Comparison of ENCODE assay signal across 22 cellular contexts in the genomic region with DNA sequence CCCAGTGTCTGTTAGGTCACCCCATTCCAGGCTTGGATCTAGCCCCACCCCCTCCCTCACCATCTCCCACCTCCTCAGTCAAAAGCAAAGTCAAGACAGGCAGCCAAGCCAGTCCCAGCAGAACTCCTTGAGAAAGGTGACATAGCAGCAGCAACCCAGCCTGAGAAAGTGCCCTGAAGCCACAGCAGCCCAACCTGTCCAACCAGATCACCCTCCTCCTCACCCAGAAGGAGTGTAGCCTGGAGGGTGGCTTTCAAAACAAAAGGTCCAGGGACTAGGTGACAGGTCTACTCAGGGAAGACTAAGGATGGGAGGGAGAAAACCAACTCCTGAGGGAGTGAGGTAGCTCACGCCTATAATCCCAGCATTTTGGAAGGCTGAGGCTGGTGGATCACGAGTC. TPM values are rescaled to one million over a fixed set of nuclear protein-coding genes. Genes with fewer than 3 reads are reported as not detected.
DNase-seq lines count a peak whose midpoint lies in the region; ATAC-seq and TF ChIP-seq lines count a peak whose summit lies in the region.
"Had no signal": no experiment of that assay in that cellular context is flagged by ENCODE, and none has a peak within 500 bp of the region (broad histone marks: within the 10 kb centered on the region; RNA-seq: fewer than 3 reads in every experiment).

No MANE protein-coding gene starts in this region.

- no peak overlapping the region; the same call in 1 of the 2 replicates for H3K27ac ChIP-seq in HCT116 (ENCODE audit: low read depth, low read length)
- no peak overlapping the region for H3K27ac ChIP-seq in transverse colon
- H3K27ac ChIP-seq in SJCRH30, result no peak overlapping the region
- H3K27ac ChIP-seq: brain microvascular endothelial cell, neural progenitor cell, Peyer's patch had no signal

- BruUV-seq in HCT116 (replicated peaks; lab: Mats Ljungman, UMichigan), result no TSS peak

- in situ Hi-C loops in transverse colon (cut with MboI; ENCODE audit: low pct_ligation_motif_present in 1 of 4, low pct_unique_long_range_greater_than_20kb in 1 of 4, low sequenced_read_pairs in 3 of 4), result no loop called here

- TF ChIP-seq POLR2A in HCT116 (IDR thresholded peaks at IDR 0.05; ENCODE audit: borderline replicate concordance, extremely low read depth, insufficient read depth, insufficient read length) (no peak), transverse colon (IDR thresholded peaks at IDR 0.05) (no peak)

- intact Hi-C loops in HCT116 (cut with micrococcal nuclease) (no loop called here), left colon (cut with DNase I, micrococcal nuclease) (no loop called here), transverse colon (cut with DNase I; ENCODE audit: low total_unique reads) (no loop called here)

- H3K27me3 ChIP-seq in HCT116 (ENCODE audit: insufficient read depth, low read length) (no peaks in the 10 kb centered on the region), transverse colon (no peaks in the 10 kb centered on the region), SJCRH30 (no peaks in the 10 kb centered on the region)
- H3K27me3 ChIP-seq: brain microvascular endothelial cell, Peyer's patch had no signal

- no peak for DNase-seq in HCT116 (ENCODE audit: low read depth, low spot score)
- DNase-seq in NCI-H510A treated with DMSO at 0.1 percent for 48 hours (lab: John Stamatoyannopoulos, UW), result peak; percentile 23
- DNase-seq in left colon, result no peak
- DNase-seq in transverse colon, result peak; percentile 32
- no peak for DNase-seq in SJCRH30
- DNase-seq in RPMI8226, result no peak
- DNase-seq: activated naive CD8-positive, alpha-beta T cell treated with anti-CD3 and anti-CD28 coated beads, Interleukin-2, amount 10 ng/mL, durations not matched to agents 7 days and 5 days; brain microvascular endothelial cell; dermis blood vessel endothelial cell; foreskin melanocyte; KG1; kidney glomerular epithelial cell; NCI-H1092 treated with DMSO at 0.1 percent for 48 hours; NCI-H82; Peyer's patch; stimulated activated CD4-positive, alpha-beta T cell treated with anti-CD3 and anti-CD28 coated beads, Interleukin-4, amount 100 ng/mL, for 4 hours; T1000 had no signal

- no peaks in the 10 kb centered on the region for H3K36me3 ChIP-seq in HCT116 (ENCODE audit: control insufficient read depth in 1 of 2, insufficient read depth in 2 of 2, low read length in 2 of 2)
- H3K36me3 ChIP-seq in transverse colon, result no peaks in the 10 kb centered on the region
- no peaks in the 10 kb centered on the region for H3K36me3 ChIP-seq in SJCRH30
- H3K36me3 ChIP-seq: brain microvascular endothelial cell, neural progenitor cell, Peyer's patch had no signal

- H3K4me3 ChIP-seq in HCT116 (replicated peaks in 1 of 2; ENCODE audit: low read depth in 1 of 2, low read length in 2 of 2), result no peak overlapping the region
- no peak overlapping the region for H3K4me3 ChIP-seq in transverse colon
- no peak overlapping the region for H3K4me3 ChIP-seq in SJCRH30
- H3K4me3 ChIP-seq: neural progenitor cell, Peyer's patch had no signal

- H3K4me2 ChIP-seq in HCT116 (ENCODE audit: low read length), result no peak overlapping the region
- H3K4me2 ChIP-seq: neural progenitor cell had no signal

- no peak for TF ChIP-seq EP300 in transverse colon (IDR thresholded peaks at IDR 0.05; ENCODE audit: low read depth)

- no peaks in the 10 kb centered on the region for H4K20me1 ChIP-seq in HCT116 (ENCODE audit: insufficient read depth)

- no peaks in the 10 kb centered on the region for H3K9me2 ChIP-seq in HCT116 (ENCODE audit: insufficient read depth)

- H3K79me2 ChIP-seq in HCT116 (ENCODE audit: insufficient read depth, low read length), result no peaks in the 10 kb centered on the region

- peaks cover 30 to 34% of the 10 kb centered on the region in 2 experiments for H3K4me1 ChIP-seq in HCT116 (ENCODE audit: control insufficient read depth in 1 of 2, insufficient read depth in 2 of 2, low read length in 2 of 2)
- H3K4me1 ChIP-seq in transverse colon, result peaks cover 0 to 22% (median 13%) of the 10 kb centered on the region in 4 donors
- peaks cover 28% of the 10 kb centered on the region for H3K4me1 ChIP-seq in SJCRH30

- RAD21 ChIA-PET in HCT116 (lab: Charles Lee; ENCODE audit: low non-redundant PET in 1 of 2, low total read pairs in 2 of 2, uncharacterized antibody in 2 of 2, unreplicated experiment in 2 of 2), result no interaction called here

- H2AFZ ChIP-seq in HCT116 (ENCODE audit: low read depth, low read length, poor library complexity, severe bottlenecking), result no peak overlapping the region
- H2AFZ ChIP-seq: neural progenitor cell had no signal

- 63 to 88% methylated on average over 2 of the region's 2 CpGs for WGBS in transverse colon (ENCODE audit: low coverage in 1 of 2), 2 donors

- no peak for TF ChIP-seq RAD21 in HCT116 (IDR thresholded peaks at IDR 0.05; ENCODE audit: low read depth)

- TF ChIP-seq CTCF in HCT116 (IDR thresholded peaks at IDR 0.05 in 2 of 3, conservative IDR thresholded peaks at IDR 0.05 in 1 of 3; ENCODE audit: borderline replicate concordance in 1 of 3, insufficient read depth in 1 of 3, low read depth in 2 of 3, low read length in 2 of 3), result no peak
- no peak for TF ChIP-seq CTCF in transverse colon (IDR thresholded peaks at IDR 0.05)

- POLR2A ChIA-PET in HCT116 (lab: Charles Lee), result interaction anchor here (1.4 kb wide), 1 partner anchor 20 kb away, joined by 3 read pairs; a partner anchor contains a TSS

- H3K9ac ChIP-seq in HCT116 (ENCODE audit: low read length), result no peak overlapping the region
- H3K9ac ChIP-seq: neural progenitor cell had no signal

- ATAC-seq in HCT116, result no peak; the same call in 1 of the 2 replicates
- ATAC-seq in left colon, result peak; percentile 26
- no peak for ATAC-seq in HG03571 (IDR thresholded peaks at IDR 0.05; ENCODE audit: unreplicated experiment)
- ATAC-seq: SK-N-SH treated with all-trans-retinoic acid at 6 μM for 48 hours had no signal

- CTCF ChIA-PET in HCT116 (lab: Charles Lee), result no interaction called here

- H3K9me3 ChIP-seq in HCT116 (ENCODE audit: control insufficient read depth in 1 of 2, insufficient read depth in 1 of 2, low read depth in 1 of 2, low read length in 2 of 2) (no peaks in the 10 kb centered on the region), transverse colon (no peaks in the 10 kb centered on the region), SJCRH30 (replicated peaks) (no peaks in the 10 kb centered on the region)
- H3K9me3 ChIP-seq: Peyer's patch had no signal

TF ChIP-seq in HCT116, 20 proteins besides CTCF, POLR2A, EP300 and RAD21:
- no peak for TF ChIP-seq EZH2 (IDR thresholded peaks at IDR 0.05)
- no peak for TF ChIP-seq YY1 (IDR thresholded peaks at IDR 0.05; ENCODE audit: extremely low read depth, insufficient replicate concordance, low read depth, low read length)
- TF ChIP-seq, protein P1, sequence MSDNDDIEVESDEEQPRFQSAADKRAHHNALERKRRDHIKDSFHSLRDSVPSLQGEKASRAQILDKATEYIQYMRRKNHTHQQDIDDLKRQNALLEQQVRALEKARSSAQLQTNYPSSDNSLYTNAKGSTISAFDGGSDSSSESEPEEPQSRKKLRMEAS (IDR thresholded peaks at IDR 0.05), result no peak
- TF ChIP-seq, protein P2, sequence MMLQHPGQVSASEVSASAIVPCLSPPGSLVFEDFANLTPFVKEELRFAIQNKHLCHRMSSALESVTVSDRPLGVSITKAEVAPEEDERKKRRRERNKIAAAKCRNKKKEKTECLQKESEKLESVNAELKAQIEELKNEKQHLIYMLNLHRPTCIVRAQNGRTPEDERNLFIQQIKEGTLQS (IDR thresholded peaks at IDR 0.05), result no peak
- no peak for TF ChIP-seq JUND (IDR thresholded peaks at IDR 0.05)
- TF ChIP-seq SP1 (IDR thresholded peaks at IDR 0.05; ENCODE audit: low read depth), result peak; percentile 19; the same call in 1 of the 2 replicates
- no peak for TF ChIP-seq EZH2phosphoT487 (IDR thresholded peaks at IDR 0.05; ENCODE audit: borderline replicate concordance)
- TF ChIP-seq CEBPB (IDR thresholded peaks at IDR 0.05; ENCODE audit: low read depth), result no peak
- TF ChIP-seq TCF7L2 (IDR thresholded peaks at IDR 0.05; ENCODE audit: borderline replicate concordance, extremely low read depth, insufficient read depth, insufficient read length), result no peak
TF ChIP-seq in HCT116: peak in this region for 1.

RNA-seq across cellular contexts. Expression of a gene that starts 5.2 kb away (rescaled TPM):
- 3.3 TPM for total RNA-seq in HCT116 (2021; ENCODE audit: unreplicated experiment)
- polyA plus RNA-seq in HCT116 (2012), result 5.5 and 5.7 TPM in 2 replicates
- total RNA-seq in left colon, result 10 to 100 TPM; 25.9 to 40.3 TPM
- 10 to 100 TPM; 11.6 to 50.9 (median 19.4) TPM for total RNA-seq in transverse colon
- 17.6 and 21.6 TPM in 2 replicates for total RNA-seq in SJCRH30 (2014; rRNA removed; shearing (Covaris generic))

RNA-seq across cellular contexts. Expression of a gene that starts 19.7 kb away (rescaled TPM):
- total RNA-seq in HCT116 (2021; ENCODE audit: unreplicated experiment) (26.7 TPM), left colon (10 to 100 TPM; 11.0 to 14.2 TPM), transverse colon (10 to 100 TPM in 3 of 4 donors, 1 to 10 TPM in 1; 6.5 to 77.2 (median 12.7) TPM)
- 27.5 and 28.0 TPM in 2 replicates for polyA plus RNA-seq in HCT116 (2012)
- 14.2 and 14.4 TPM in 2 replicates for total RNA-seq in SJCRH30 (2014; rRNA removed; shearing (Covaris generic))

RNA-seq across cellular contexts. Expression of a gene that starts 24.4 kb away (rescaled TPM):
- total RNA-seq in HCT116 (2021; ENCODE audit: unreplicated experiment), result 0.61 TPM
- 0.10 and 0.22 TPM in 2 replicates for polyA plus RNA-seq in HCT116 (2012)
- total RNA-seq in left colon, result 100 to 1,000 TPM; 172 to 672 TPM
- total RNA-seq in transverse colon, result 100 to 1,000 TPM in 3 of 4 donors, 1 to 10 TPM in 1; 7.9 to 292 (median 204) TPM
- not detected in 2 replicates for total RNA-seq in SJCRH30 (2014; rRNA removed; shearing (Covaris generic))
- total RNA-seq: activated naive CD8-positive, alpha-beta T cell treated with anti-CD3 and anti-CD28 coated beads, Interleukin-2, amount 10 ng/mL, durations not matched to agents 7 days and 5 days; activated T-helper 2 cell treated with anti-CD3 and anti-CD28 coated beads, Interferon-gamma antibody, Interleukin-2, Interleukin-4, amounts not matched to agents 10 μg/mL and 5 μg/mL and 100 μg/mL, durations not matched to agents 14 hours and 24 hours and 36 hours; dermis blood vessel endothelial cell; pulmonary artery endothelial cell had no signal

RNA-seq across cellular contexts. Expression of a gene that starts 52.7 kb away (rescaled TPM):
- total RNA-seq in HCT116 (2021; ENCODE audit: unreplicated experiment) (47.5 TPM), left colon (10 to 100 TPM; 48.6 to 50.8 TPM), transverse colon (100 to 1,000 TPM in 2 of 4 donors, 10 to 100 TPM in 2; 26.5 to 104 (median 78.6) TPM)
- 23.0 and 27.3 TPM in 2 replicates for polyA plus RNA-seq in HCT116 (2012)
- total RNA-seq in SJCRH30 (2014; rRNA removed; shearing (Covaris generic)), result 33.1 and 33.3 TPM in 2 replicates

Comparison
In these comparisons a context has a peak if more than half of its experiments do, and no peak if none do; other contexts are left out.
1. DNase-seq: peak in NCI-H510A treated with DMSO at 0.1 percent for 48 hours (single experiment) and transverse colon (single experiment); none in HCT116 (single experiment), left colon (0 of 2), SJCRH30 (0 of 2) and RPMI8226 (single experiment).